Comparison of ENCODE assay signal across 8 cellular contexts in the genomic region with DNA sequence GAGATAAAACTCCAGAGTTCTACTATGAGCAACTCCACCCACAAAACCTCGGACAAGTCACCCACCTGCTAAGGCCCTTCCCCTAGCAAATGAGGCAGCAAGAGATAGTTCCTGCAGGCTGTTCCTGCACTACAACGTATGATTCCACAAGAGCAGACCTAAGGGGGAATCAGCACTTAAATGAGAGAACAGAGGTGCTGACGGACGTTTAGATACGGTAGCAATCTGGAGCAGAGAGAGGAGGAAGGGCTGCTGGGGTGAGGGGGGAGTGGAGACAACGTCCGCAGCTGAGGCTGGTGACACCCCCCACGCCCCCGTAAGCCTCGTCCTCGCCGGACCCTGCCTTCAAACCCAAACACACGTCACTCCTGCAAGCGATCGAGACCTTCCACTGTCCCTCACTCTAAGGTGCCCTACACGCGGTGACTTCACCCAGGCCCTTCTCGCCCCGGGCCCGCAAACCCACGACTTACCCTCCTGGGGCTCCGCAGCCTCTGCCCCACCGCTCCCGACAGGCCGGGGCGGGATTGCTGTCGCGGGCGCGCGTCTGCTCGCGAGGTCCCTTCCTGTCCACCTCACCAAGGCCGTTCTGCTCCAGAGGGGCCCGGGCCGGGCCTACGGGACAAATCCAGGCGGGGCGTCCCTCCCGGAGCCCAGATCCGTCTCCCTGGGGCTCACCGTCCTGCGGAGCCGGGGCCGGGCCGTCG. TPM values are rescaled to one million over a fixed set of nuclear protein-coding genes. Genes with fewer than 3 reads are reported as not detected.
DNase-seq lines count a peak whose midpoint lies in the region; ATAC-seq and TF ChIP-seq lines count a peak whose summit lies in the region.

No MANE protein-coding gene starts in this region.

- H3K9me3 ChIP-seq in iPS-18c (ENCODE audit: control insufficient read depth, insufficient read depth, low read length) (peaks cover 3% of the 10 kb centered on the region), spleen (peaks cover 0 to 23% (median 9%) of the 10 kb centered on the region in 8 donors)

- DNase-seq in AG09309 (ENCODE audit: low read depth) (no peak), SK-N-DZ (ENCODE audit: low spot score) (peak; percentile 25), astrocyte of the spinal cord (ENCODE audit: low read depth, low spot score) (peak; percentile 25), spleen (peak; percentile 91), SKM-1 (lab: John Stamatoyannopoulos, UW; ENCODE audit: unreplicated experiment) (no peak)

- H3K4me3 ChIP-seq in AG09309 (ENCODE audit: control insufficient read depth, low read depth, low read length) (peak overlapping the region; percentile 89), astrocyte of the spinal cord (ENCODE audit: low read depth, low read length) (peak overlapping the region; percentile 92), iPS-18c (ENCODE audit: insufficient read depth, low read depth, low read length) (peak overlapping the region; percentile 75), spleen (peak overlapping the region; percentile 83 to 91 (median 86))

- H3K27me3 ChIP-seq in spleen (replicated peaks in 1 of 7): peaks cover 0 to 7% (median 0%) of the 10 kb centered on the region in 7 donors

- peak overlapping the region; percentile 90 to 97 (median 95) for H3K27ac ChIP-seq in spleen

- peaks cover 0 to 38% (median 28%) of the 10 kb centered on the region in 6 donors for H3K36me3 ChIP-seq in spleen

- ATAC-seq in GM18909 (IDR thresholded peaks at IDR 0.05; ENCODE audit: poor library complexity, unreplicated experiment): peak; percentile 36
- peak; percentile 22 for ATAC-seq in HG03139 (IDR thresholded peaks at IDR 0.05; ENCODE audit: unreplicated experiment)

- TF ChIP-seq POLR2A in spleen (IDR thresholded peaks at IDR 0.05): no peak

- intact Hi-C loops in spleen (cut with DNase I; ENCODE audit: low total_unique reads): no loop called here

- 0 to 1% (median 0%) methylated on average over 14 to 47 of the region's 47 CpGs for WGBS in spleen, 5 donors

- no peak for TF ChIP-seq CTCF in AG09309 (IDR thresholded peaks at IDR 0.05; ENCODE audit: control insufficient read depth, insufficient read depth, low read depth, low read length, missing control alignments)
- no peak for TF ChIP-seq CTCF in astrocyte of the spinal cord (IDR thresholded peaks at IDR 0.05; ENCODE audit: low read depth, low read length)
- TF ChIP-seq CTCF in spleen (IDR thresholded peaks at IDR 0.05 in 8 of 11, conservative IDR thresholded peaks at IDR 0.05 in 3 of 11): no peak

- in situ Hi-C loops in astrocyte of the spinal cord (cut with HindIII; ENCODE audit: low sequenced_read_pairs): no loop called here

- peaks cover 9 to 43% (median 39%) of the 10 kb centered on the region in 6 donors for H3K4me1 ChIP-seq in spleen

RNA-seq across cellular contexts. Expression of a gene that starts 0.6 kb away (rescaled TPM):
- 10.4 and 11.6 TPM in 2 replicates for polyA plus RNA-seq in SK-N-DZ (2014; cell fraction: cytosol; rRNA removed)
- polyA plus RNA-seq in SK-N-DZ (2014; cell fraction: nucleus; rRNA removed): 37.7 and 38.8 TPM in 2 replicates
- 10 to 100 TPM; 29.0 to 43.2 (median 30.6) TPM for total RNA-seq in spleen
- 10 to 100 TPM in 2 of 3 donors, 1 to 10 TPM in 1; 9.7 to 16.2 (median 12.9) TPM for polyA plus RNA-seq in spleen

RNA-seq across cellular contexts. Expression of a gene that starts 47.8 kb away (rescaled TPM):
- polyA plus RNA-seq in SK-N-DZ (2014; cell fraction: cytosol; rRNA removed): not detected in 2 replicates
- 0.05 TPM in 1 of 2 replicates, not detected in the other for polyA plus RNA-seq in SK-N-DZ (2014; cell fraction: nucleus; rRNA removed)
- total RNA-seq in spleen: 1 to 10 TPM in 4 of 7 donors, under 1 TPM in 2, not detected in 1; 0.50 to 2.2 (median 1.5) TPM
- polyA plus RNA-seq in spleen: under 1 TPM; 0.06 to 0.70 (median 0.22) TPM

Comparison
In these comparisons a context has a peak if more than half of its experiments do, and no peak if none do; other contexts are left out.
1. DNase-seq: peak in SK-N-DZ (single experiment), astrocyte of the spinal cord (single experiment) and spleen (single experiment); none in AG09309 (single experiment) and SKM-1 (single experiment).
2. Peak in every context shown above with its lines, with median percentiles within 50 percentile points of each other: H3K4me3 ChIP-seq.